ENCODE assay signal across 20 cellular contexts in the genomic region with DNA sequence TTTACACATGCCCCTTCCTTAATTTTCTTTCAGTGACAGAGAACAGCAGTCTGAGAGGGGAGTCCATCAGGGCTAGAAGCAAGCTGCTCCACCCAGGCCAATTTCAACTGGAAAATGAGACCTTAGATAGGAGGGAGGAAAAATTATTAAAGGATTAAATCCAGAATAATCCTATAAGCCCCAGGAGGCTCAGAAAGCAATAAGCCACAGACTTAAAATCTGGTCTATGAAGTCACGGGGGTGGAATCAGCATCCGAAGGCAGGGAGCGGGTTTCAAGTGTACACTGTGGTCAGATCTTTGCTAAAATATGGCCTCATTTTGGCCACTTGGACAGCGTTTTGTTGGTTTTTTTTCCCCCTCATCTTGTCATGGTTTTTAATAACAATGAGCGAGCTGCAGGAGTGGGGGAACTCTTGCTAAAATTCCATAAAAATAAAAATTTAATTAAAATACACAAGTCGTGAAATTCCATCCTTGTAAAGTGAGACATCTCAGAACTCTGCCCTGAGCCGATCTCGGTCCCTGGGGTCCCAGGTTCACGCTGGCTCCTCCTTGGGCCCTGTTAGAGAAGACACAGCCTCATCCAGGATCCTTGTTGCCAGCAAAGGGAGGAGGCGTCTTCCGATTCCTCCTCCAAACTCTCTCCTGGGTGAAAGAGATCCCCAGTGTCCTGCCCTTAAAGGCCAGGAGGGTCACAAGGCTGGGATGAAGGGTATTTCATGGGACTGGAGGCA.
"Had no signal": no experiment of that assay in that cellular context is flagged by ENCODE, and none has a peak within 500 bp of the region (broad histone marks: within the 10 kb centered on the region; RNA-seq: fewer than 3 reads in every experiment).

No MANE protein-coding gene starts in this region.

- H3K4me1 Mint-ChIP-seq: activated T-helper 17 cell treated with anti-CD3 and anti-CD28 coated beads, Interleukin-2, amount 50 U/mL, for 72 hours; stimulated activated effector memory CD8-positive, alpha-beta T cell treated with anti-CD3 and anti-CD28 coated beads, Interleukin-12 subunit alpha, Interleukin-12 subunit beta, amount 100 ng/mL, for 72 hours had no signal

- H3K4me1 ChIP-seq: testis, upper lobe of right lung had no signal

- H3K27me3 ChIP-seq: stomach, testis, upper lobe of right lung had no signal

- H3K9me3 ChIP-seq: stomach, testis, upper lobe of right lung had no signal

- FAIRE-seq: TTC549 had no signal

- DNase-seq: activated CD4-positive, alpha-beta memory T cell treated with anti-CD3 and anti-CD28 coated beads for 36 hours; activated CD4-positive, alpha-beta T cell treated with anti-CD3 and anti-CD28 coated beads for 4 hours; activated naive CD4-positive, alpha-beta T cell treated with Interleukin-2 at 50 U/mL for 16 hours; activated naive CD8-positive, alpha-beta T cell treated with anti-CD3 and anti-CD28 coated beads, Interleukin-2, amount 10 ng/mL, durations not matched to agents 7 days and 5 days; amygdala; effector memory CD8-positive, alpha-beta T cell; islet precursor cell; left colon; right cardiac atrium; stimulated activated CD4-positive, alpha-beta T cell treated with anti-CD3 and anti-CD28 coated beads, Interleukin-4, amount 100 ng/mL, for 24 hours; stomach; testis; upper lobe of right lung had no signal

- ATAC-seq: activated T-helper 17 cell treated with anti-CD3 and anti-CD28 coated beads, Interleukin-2, amount 50 U/mL, for 72 hours; effector memory CD8-positive, alpha-beta T cell; left colon; right cardiac atrium; stimulated activated effector memory CD8-positive, alpha-beta T cell treated with anti-CD3 and anti-CD28 coated beads, Interleukin-12 subunit alpha, Interleukin-12 subunit beta, amount 100 ng/mL, for 72 hours; upper lobe of right lung had no signal

- H3K4me3 ChIP-seq: lung, stomach, testis, upper lobe of right lung had no signal

- H3K36me3 ChIP-seq: stomach, upper lobe of right lung had no signal

- H3K27me3 Mint-ChIP-seq: activated CD4-positive, alpha-beta memory T cell treated with anti-CD3 and anti-CD28 coated beads for 36 hours; activated naive CD8-positive, alpha-beta T cell treated with anti-CD3 and anti-CD28 coated beads, Interleukin-2, amount 10 ng/mL, durations not matched to agents 7 days and 5 days; activated T-helper 17 cell treated with anti-CD3 and anti-CD28 coated beads, Interleukin-2, amount 50 U/mL, for 72 hours had no signal

- H3K9me3 Mint-ChIP-seq: activated CD4-positive, alpha-beta memory T cell treated with anti-CD3 and anti-CD28 coated beads for 36 hours; activated naive CD8-positive, alpha-beta T cell treated with anti-CD3 and anti-CD28 coated beads, Interleukin-2, amount 10 ng/mL, durations not matched to agents 7 days and 5 days; activated T-helper 17 cell treated with anti-CD3 and anti-CD28 coated beads, Interleukin-2, amount 50 U/mL, for 72 hours; effector memory CD8-positive, alpha-beta T cell; mesothelial cell of epicardium; stimulated activated effector memory CD8-positive, alpha-beta T cell treated with anti-CD3 and anti-CD28 coated beads, Interleukin-12 subunit alpha, Interleukin-12 subunit beta, amount 100 ng/mL, for 72 hours; WTC11 had no signal

- H3K36me3 Mint-ChIP-seq: activated CD4-positive, alpha-beta memory T cell treated with anti-CD3 and anti-CD28 coated beads for 36 hours; activated naive CD8-positive, alpha-beta T cell treated with anti-CD3 and anti-CD28 coated beads, Interleukin-2, amount 10 ng/mL, durations not matched to agents 7 days and 5 days; mesothelial cell of epicardium; stimulated activated effector memory CD8-positive, alpha-beta T cell treated with anti-CD3 and anti-CD28 coated beads, Interleukin-12 subunit alpha, Interleukin-12 subunit beta, amount 100 ng/mL, for 72 hours had no signal

- H3K4me3 Mint-ChIP-seq: activated CD4-positive, alpha-beta memory T cell treated with anti-CD3 and anti-CD28 coated beads for 36 hours; activated naive CD8-positive, alpha-beta T cell treated with anti-CD3 and anti-CD28 coated beads, Interleukin-2, amount 10 ng/mL, durations not matched to agents 7 days and 5 days; activated T-helper 17 cell treated with anti-CD3 and anti-CD28 coated beads, Interleukin-2, amount 50 U/mL, for 72 hours; effector memory CD8-positive, alpha-beta T cell; mesothelial cell of epicardium; stimulated activated effector memory CD8-positive, alpha-beta T cell treated with anti-CD3 and anti-CD28 coated beads, Interleukin-12 subunit alpha, Interleukin-12 subunit beta, amount 100 ng/mL, for 72 hours; WTC11 had no signal

- H3K27ac ChIP-seq: stomach, testis, upper lobe of right lung had no signal

- H3K27ac Mint-ChIP-seq: activated CD4-positive, alpha-beta memory T cell treated with anti-CD3 and anti-CD28 coated beads for 36 hours; activated naive CD8-positive, alpha-beta T cell treated with anti-CD3 and anti-CD28 coated beads, Interleukin-2, amount 10 ng/mL, durations not matched to agents 7 days and 5 days; activated T-helper 17 cell treated with anti-CD3 and anti-CD28 coated beads, Interleukin-2, amount 50 U/mL, for 72 hours; effector memory CD8-positive, alpha-beta T cell; progenitor cell of endocrine pancreas; stimulated activated effector memory CD8-positive, alpha-beta T cell treated with anti-CD3 and anti-CD28 coated beads, Interleukin-12 subunit alpha, Interleukin-12 subunit beta, amount 100 ng/mL, for 72 hours; WTC11 had no signal
